Comparison of ENCODE assay signal across 9 cellular contexts in the genomic region with DNA sequence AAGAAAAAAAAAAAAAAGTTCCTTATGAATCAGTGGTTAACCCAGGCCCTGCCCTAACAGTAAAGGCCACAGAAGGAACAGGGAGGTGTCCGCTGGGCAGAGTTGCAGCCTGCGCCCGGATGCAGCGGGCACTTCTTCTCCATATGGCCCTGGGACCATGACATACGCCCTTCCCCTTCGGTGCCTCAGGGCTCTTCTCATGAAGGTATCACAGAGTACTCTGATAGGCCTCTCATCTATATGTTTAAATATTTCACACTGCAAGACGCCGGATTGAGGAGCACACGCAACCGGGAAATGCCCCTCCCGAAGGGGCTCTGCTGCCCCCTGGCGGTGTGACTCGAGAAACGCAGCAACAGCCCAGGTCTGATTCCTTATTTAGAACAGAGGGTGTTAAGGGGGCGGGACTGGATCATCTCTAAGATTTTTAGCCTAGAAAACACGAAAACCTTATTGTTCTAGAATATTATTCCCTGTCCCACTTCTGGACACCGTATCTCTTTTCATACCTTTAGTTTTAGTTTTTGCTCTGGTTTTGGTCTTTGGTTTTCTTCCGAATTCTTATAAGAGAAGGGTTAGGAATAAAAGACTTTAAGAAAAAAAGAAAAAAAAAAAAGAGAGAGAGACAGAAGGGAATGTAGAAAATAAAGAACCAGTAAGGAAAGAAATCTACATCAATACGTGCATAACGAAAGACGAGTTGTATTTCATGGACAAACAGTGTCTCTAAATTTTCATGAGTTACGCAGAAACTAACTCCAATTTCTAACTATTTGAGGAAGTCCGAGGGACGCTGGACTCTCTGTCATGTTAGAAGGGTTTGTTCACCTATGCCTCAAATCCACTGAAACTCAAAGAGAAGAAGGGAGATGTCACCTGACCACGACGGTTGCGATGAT. TPM values are rescaled to one million over a fixed set of nuclear protein-coding genes. Genes with fewer than 3 reads are reported as not detected.
DNase-seq lines count a peak whose midpoint lies in the region; ATAC-seq and TF ChIP-seq lines count a peak whose summit lies in the region.
"Had no signal": no experiment of that assay in that cellular context is flagged by ENCODE, and none has a peak within 500 bp of the region (broad histone marks: within the 10 kb centered on the region; RNA-seq: fewer than 3 reads in every experiment).

No MANE protein-coding gene starts in this region.

- H3K9me3 Mint-ChIP-seq in activated T-cell treated with anti-CD3 and anti-CD28 coated beads, Interleukin-2, amount 50 U/mL, for 4 hours = no peaks in the 10 kb centered on the region
- H3K9me3 Mint-ChIP-seq in naive thymus-derived CD8-positive, alpha-beta T cell = no peaks in the 10 kb centered on the region
- no peaks in the 10 kb centered on the region for H3K9me3 Mint-ChIP-seq in stimulated activated naive B cell treated with anti-CD40 and anti-IgM and Interleukin-4, amounts not matched to agents 10 μg/mL and 1 μg/mL and 100 μg/mL, for 72 hours

- TSS peak; percentile 66 for BruUV-seq in Panc1 (replicated peaks; lab: Mats Ljungman, UMichigan)

- peak; percentile 83 for TF ChIP-seq RAD21 in Ishikawa (IDR thresholded peaks at IDR 0.05; ENCODE audit: low read depth)

- H3K4me1 ChIP-seq in Panc1 (ENCODE audit: control insufficient read depth, insufficient read depth, low read length) (peaks cover 2% of the 10 kb centered on the region; the same call in 1 of the 2 replicates), esophagus muscularis mucosa (peaks cover 27 to 41% (median 34%) of the 10 kb centered on the region in 4 donors)

- H3K27ac ChIP-seq in Panc1 (ENCODE audit: low read length) (no peak overlapping the region), esophagus muscularis mucosa (replicated peaks in 1 of 4) (peak overlapping the region; percentile 39 to 67 (median 50))
- H3K27ac ChIP-seq: epithelial cell of prostate had no signal

- peak overlapping the region; percentile 80 to 96 (median 92) for H3K27ac Mint-ChIP-seq in naive thymus-derived CD8-positive, alpha-beta T cell
- H3K27ac Mint-ChIP-seq in stimulated activated naive B cell treated with anti-CD40 and anti-IgM and Interleukin-4, amounts not matched to agents 10 μg/mL and 1 μg/mL and 100 μg/mL, for 72 hours = peak overlapping the region; percentile 78

- TF ChIP-seq POLR2A in esophagus muscularis mucosa (IDR thresholded peaks at IDR 0.05; ENCODE audit: low read depth) = no peak

- intact Hi-C loops in Panc1 (cut with micrococcal nuclease; ENCODE audit: unreplicated experiment) = loop anchor here (10.0 kb wide), 1 partner anchor 281 kb away; no protein-coding TSS in a partner anchor
- intact Hi-C loops in esophagus muscularis mucosa (cut with DNase I) = loop anchor here (10.0 kb wide), 1 partner anchor 441 kb away; no protein-coding TSS in a partner anchor

- TF ChIP-seq EP300 in Ishikawa (IDR thresholded peaks at IDR 0.05; ENCODE audit: borderline replicate concordance) = no peak
- TF ChIP-seq EP300 in esophagus muscularis mucosa (IDR thresholded peaks at IDR 0.05) = no peak

- no peaks in the 10 kb centered on the region for H3K27me3 Mint-ChIP-seq in activated T-cell treated with anti-CD3 and anti-CD28 coated beads, Interleukin-2, amount 50 U/mL, for 4 hours (ENCODE audit: low read depth)
- no peaks in the 10 kb centered on the region for H3K27me3 Mint-ChIP-seq in naive thymus-derived CD8-positive, alpha-beta T cell
- no peaks in the 10 kb centered on the region for H3K27me3 Mint-ChIP-seq in stimulated activated naive B cell treated with anti-CD40 and anti-IgM and Interleukin-4, amounts not matched to agents 10 μg/mL and 1 μg/mL and 100 μg/mL, for 72 hours

- POLR2A ChIA-PET in Panc1 (lab: Charles Lee) = interaction anchor here (0.6 kb wide), 1 partner anchor 41 kb away, joined by 3 read pairs; no protein-coding TSS in a partner anchor
- POLR2A ChIA-PET in naive thymus-derived CD8-positive, alpha-beta T cell (lab: Charles Lee) = interaction anchor here (1.0 to 1.9 kb wide), 2 partner anchors 11 kb away, joined by 3 to 31 read pairs; partner anchors contain the start of gene DAGLB

- peaks cover 33% of the 10 kb centered on the region for H3K4me1 Mint-ChIP-seq in activated T-cell treated with anti-CD3 and anti-CD28 coated beads, Interleukin-2, amount 50 U/mL, for 4 hours (ENCODE audit: low read depth)
- peaks cover 21 to 59% (median 45%) of the 10 kb centered on the region in 4 donors for H3K4me1 Mint-ChIP-seq in naive thymus-derived CD8-positive, alpha-beta T cell
- peaks cover 24 to 41% of the 10 kb centered on the region in 2 donors for H3K4me1 Mint-ChIP-seq in stimulated activated naive B cell treated with anti-CD40 and anti-IgM and Interleukin-4, amounts not matched to agents 10 μg/mL and 1 μg/mL and 100 μg/mL, for 72 hours

- no peak overlapping the region for H3K4me3 ChIP-seq in Panc1 (ENCODE audit: low read depth in 2 of 2, low read length in 2 of 2)
- H3K4me3 ChIP-seq in esophagus muscularis mucosa = peak overlapping the region; percentile 21 to 38 (median 30)

- H3K36me3 ChIP-seq in Panc1 (ENCODE audit: control insufficient read depth, insufficient read depth, low read length) (peaks cover 4% of the 10 kb centered on the region; the same call in 1 of the 2 replicates), esophagus muscularis mucosa (peaks cover 0 to 38% (median 30%) of the 10 kb centered on the region in 4 donors)

- H3K27me3 ChIP-seq in Panc1 (ENCODE audit: control insufficient read depth, insufficient read depth, low read length) = no peaks in the 10 kb centered on the region
- H3K27me3 ChIP-seq in esophagus muscularis mucosa = no peaks in the 10 kb centered on the region

- H3K9me3 ChIP-seq in Panc1 (ENCODE audit: control insufficient read depth, insufficient read depth, low read depth, low read length) (no peaks in the 10 kb centered on the region), esophagus muscularis mucosa (no peaks in the 10 kb centered on the region)

- in situ Hi-C loops in Panc1 (cut with HindIII; ENCODE audit: low pct_unique_long_range_greater_than_20kb, low sequenced_read_pairs) = no loop called here

- CTCF ChIA-PET in Panc1 (lab: Charles Lee) = no interaction called here

- ATAC-seq in GM21367 (IDR thresholded peaks at IDR 0.05; ENCODE audit: unreplicated experiment) (peak; percentile 68), Panc1 (peak; percentile 92)
- ATAC-seq in activated T-cell treated with anti-CD3 and anti-CD28 coated beads, Interleukin-2, amount 50 U/mL, for 4 hours = peak; percentile 82 to 88
- peak; percentile 86 to 92 for ATAC-seq in naive thymus-derived CD8-positive, alpha-beta T cell
- peak; percentile 90 to 91 for ATAC-seq in stimulated activated naive B cell treated with anti-CD40 and anti-IgM and Interleukin-4, amounts not matched to agents 10 μg/mL and 1 μg/mL and 100 μg/mL, for 72 hours (replicated peaks)

- WGBS in esophagus muscularis mucosa = 39% methylated on average over 26 of the region's 27 CpGs

- H3K36me3 Mint-ChIP-seq in activated T-cell treated with anti-CD3 and anti-CD28 coated beads, Interleukin-2, amount 50 U/mL, for 4 hours (ENCODE audit: insufficient read depth) = peaks cover 10% of the 10 kb centered on the region
- H3K36me3 Mint-ChIP-seq in naive thymus-derived CD8-positive, alpha-beta T cell = peaks cover 0 to 47% (median 2%) of the 10 kb centered on the region in 3 donors
- H3K36me3 Mint-ChIP-seq in stimulated activated naive B cell treated with anti-CD40 and anti-IgM and Interleukin-4, amounts not matched to agents 10 μg/mL and 1 μg/mL and 100 μg/mL, for 72 hours = peaks cover 24 to 30% of the 10 kb centered on the region in 2 donors

- TF ChIP-seq CTCF in Panc1 (IDR thresholded peaks at IDR 0.05) (peak; percentile 100), esophagus muscularis mucosa (IDR thresholded peaks at IDR 0.05) (peak; percentile 92 to 96 (median 95))

- DNase-seq in COLO668 (lab: John Stamatoyannopoulos, UW; ENCODE audit: unreplicated experiment) (peak; percentile 79), Panc1 (ENCODE audit: low read depth, low spot score) (no peak), esophagus muscularis mucosa (ENCODE audit: extremely low spot score) (peak; percentile 94)
- peak; percentile 88 for DNase-seq in activated T-cell treated with anti-CD3 and anti-CD28 coated beads, Interleukin-2, amount 50 U/mL, for 4 hours
- peak; percentile 82 to 95 (median 90) for DNase-seq in naive thymus-derived CD8-positive, alpha-beta T cell
- DNase-seq in stimulated activated naive B cell treated with anti-CD40 and anti-IgM and Interleukin-4, amounts not matched to agents 10 μg/mL and 1 μg/mL and 100 μg/mL, for 72 hours = peak; percentile 77

- peak overlapping the region; percentile 67 for H3K4me3 Mint-ChIP-seq in activated T-cell treated with anti-CD3 and anti-CD28 coated beads, Interleukin-2, amount 50 U/mL, for 4 hours
- peak overlapping the region; percentile 75 to 88 (median 84) for H3K4me3 Mint-ChIP-seq in naive thymus-derived CD8-positive, alpha-beta T cell
- peak overlapping the region; percentile 66 to 76 for H3K4me3 Mint-ChIP-seq in stimulated activated naive B cell treated with anti-CD40 and anti-IgM and Interleukin-4, amounts not matched to agents 10 μg/mL and 1 μg/mL and 100 μg/mL, for 72 hours

TF ChIP-seq in Ishikawa, 13 proteins besides CTCF, POLR2A, EP300 and RAD21:
- TF ChIP-seq, protein P1, sequence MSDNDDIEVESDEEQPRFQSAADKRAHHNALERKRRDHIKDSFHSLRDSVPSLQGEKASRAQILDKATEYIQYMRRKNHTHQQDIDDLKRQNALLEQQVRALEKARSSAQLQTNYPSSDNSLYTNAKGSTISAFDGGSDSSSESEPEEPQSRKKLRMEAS (IDR thresholded peaks at IDR 0.05) = no peak
- TF ChIP-seq YY1 (IDR thresholded peaks at IDR 0.05; ENCODE audit: low read depth) = no peak
- TF ChIP-seq CREB1 (IDR thresholded peaks at IDR 0.05; ENCODE audit: low read depth) = no peak
- no peak for TF ChIP-seq NFIC (IDR thresholded peaks at IDR 0.05)
- no peak for TF ChIP-seq TAF1 (IDR thresholded peaks at IDR 0.05; ENCODE audit: low read depth)
- no peak for TF ChIP-seq TCF12 (IDR thresholded peaks at IDR 0.05; ENCODE audit: low read depth)

RNA-seq across cellular contexts. Expression of gene DAGLB, which starts 12.0 kb away (rescaled TPM):
- 22.3 TPM for total RNA-seq in Panc1 (2021; ENCODE audit: unreplicated experiment)
- 17.2 TPM for polyA plus RNA-seq in Panc1 (2012; ENCODE audit: insufficient read length)
- total RNA-seq in activated T-cell treated with anti-CD3 and anti-CD28 coated beads, Interleukin-2, amount 50 U/mL, for 4 hours = 10 to 100 TPM; 12.0 to 15.0 (median 12.8) TPM
- 10 to 100 TPM in 3 of 4 donors, 1 to 10 TPM in 1; 9.8 to 14.6 (median 12.0) TPM for total RNA-seq in esophagus muscularis mucosa
- total RNA-seq in naive thymus-derived CD8-positive, alpha-beta T cell = 10 to 100 TPM; 75.4 to 78.1 TPM
- polyA plus RNA-seq in naive thymus-derived CD8-positive, alpha-beta T cell = 10 to 100 TPM in 1 of 3 donors, 1 to 10 TPM in 2; 7.2 to 11.9 (median 7.6) TPM

RNA-seq across cellular contexts. Expression of gene KDELR2, which starts 48.2 kb away (rescaled TPM):
- total RNA-seq in Panc1 (2021; ENCODE audit: unreplicated experiment) (199 TPM), esophagus muscularis mucosa (10 to 100 TPM; 53.7 to 68.2 (median 55.3) TPM)
- 150 TPM for polyA plus RNA-seq in Panc1 (2012; ENCODE audit: insufficient read length)
- 10 to 100 TPM; 74.7 to 76.8 (median 75.1) TPM for total RNA-seq in activated T-cell treated with anti-CD3 and anti-CD28 coated beads, Interleukin-2, amount 50 U/mL, for 4 hours
- 10 to 100 TPM; 33.1 to 35.3 TPM for total RNA-seq in naive thymus-derived CD8-positive, alpha-beta T cell
- 10 to 100 TPM; 39.2 to 51.1 (median 42.0) TPM for polyA plus RNA-seq in naive thymus-derived CD8-positive, alpha-beta T cell

Comparison
In these comparisons a context has a peak if more than half of its experiments do, and no peak if none do; other contexts are left out.
1. H3K4me3 ChIP-seq: peak in esophagus muscularis mucosa (4 of 4); none in Panc1 (0 of 2).
2. Peak in every context shown above with its lines, with median percentiles within 50 percentile points of each other: ATAC-seq and H3K4me3 Mint-ChIP-seq.